ENCODE assay signal across 2 cellular contexts in the genomic region with DNA sequence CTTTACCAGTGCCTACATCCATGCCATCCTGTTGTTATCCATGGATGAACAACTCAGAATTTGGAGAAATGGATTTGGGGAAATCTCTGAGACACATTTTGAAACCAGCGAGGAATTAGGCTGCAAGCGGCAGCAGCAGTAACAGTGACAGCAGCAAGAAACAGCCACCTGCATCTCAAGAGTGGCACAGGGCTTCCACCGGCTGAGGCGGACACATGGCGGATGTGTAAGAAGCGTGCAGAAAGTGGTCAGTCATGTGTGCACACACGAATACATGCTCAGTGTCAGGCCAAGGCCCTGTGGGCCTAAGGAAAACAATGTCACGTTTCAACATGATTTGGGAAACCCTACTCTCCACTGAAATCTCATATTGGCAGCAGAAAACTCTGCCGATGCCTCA.
A peak's percentile ranks its signal among the peaks of the same experiment; 100 is the strongest.
DNase-seq lines count a peak whose midpoint lies in the region; FAIRE-seq and TF ChIP-seq lines count a peak whose summit lies in the region.
"Not testable (repeated sequence)": the region's sequence is repeated elsewhere in the genome, so short reads cannot be mapped to it uniquely, and the experiment has no call there.

No MANE protein-coding gene starts in this region.

- no CpG with 5 or more reads among the region's 9 CpGs for WGBS in thyroid gland, 2 donors

- H3K4me3 ChIP-seq in thyroid gland (replicated peaks in 1 of 3) = not testable (repeated sequence)

- H3K27ac ChIP-seq in thyroid gland = not testable (repeated sequence)

- DNase-seq in HTR-8/SVneo (ENCODE audit: insufficient read length, low spot score) = not testable (repeated sequence)
- DNase-seq in thyroid gland = peak; percentile 57 to 65

- TF ChIP-seq POLR2A in thyroid gland (IDR thresholded peaks at IDR 0.05) = not testable (repeated sequence)

- not testable (repeated sequence) for H3K36me3 ChIP-seq in thyroid gland

- H3K27me3 ChIP-seq in thyroid gland = not testable (repeated sequence)

- not testable (repeated sequence) for TF ChIP-seq CTCF in thyroid gland (IDR thresholded peaks at IDR 0.05)

- intact Hi-C loops in thyroid gland (cut with DNase I) = not testable (repeated sequence)

- FAIRE-seq in HTR-8/SVneo (lab: Jason Lieb, UNC) = peak; percentile 16

- H3K9me3 ChIP-seq in thyroid gland = not testable (repeated sequence)

- not testable (repeated sequence) for H3K4me1 ChIP-seq in thyroid gland
